21 cellular contexts compared by ENCODE assay signal in the genomic region with DNA sequence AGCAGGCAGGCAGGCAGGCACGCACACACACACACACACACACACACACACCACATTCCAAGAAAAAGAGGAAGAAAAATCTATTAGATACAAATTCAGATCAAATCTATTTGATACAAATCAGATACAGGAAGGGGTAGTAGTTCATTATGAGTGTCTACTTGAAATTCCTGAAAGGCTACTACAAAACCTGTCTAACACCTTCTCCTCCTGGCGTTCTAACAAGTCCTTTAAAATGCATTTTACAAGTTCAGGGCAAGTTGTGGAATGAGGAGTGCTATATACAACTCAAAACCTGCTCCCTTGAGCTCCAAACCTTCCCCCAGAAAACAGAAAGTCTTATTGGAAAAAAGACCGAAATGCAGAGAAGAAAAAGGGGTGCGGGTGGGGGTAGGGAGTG. TPM values are rescaled to one million over a fixed set of nuclear protein-coding genes. Genes with fewer than 3 reads are reported as not detected.
DNase-seq lines count a peak whose midpoint lies in the region; ATAC-seq and TF ChIP-seq lines count a peak whose summit lies in the region.
"Had no signal": no experiment of that assay in that cellular context is flagged by ENCODE, and none has a peak within 500 bp of the region (broad histone marks: within the 10 kb centered on the region; RNA-seq: fewer than 3 reads in every experiment).

No MANE protein-coding gene starts in this region.

- no TSS peak for BruUV-seq in PC-3 (replicated peaks; lab: Mats Ljungman, UMichigan)

- H3K4me3 Mint-ChIP-seq in activated CD8-positive, alpha-beta T cell treated with anti-CD3 and anti-CD28 coated beads for 36 hours = no peak overlapping the region
- H3K4me3 Mint-ChIP-seq: activated naive CD4-positive, alpha-beta T cell treated with anti-CD3 and anti-CD28 coated beads, Interleukin-2, amount 50 U/mL, for 24 hours; CD4-positive, CD25-positive, alpha-beta regulatory T cell; IgD-negative memory B cell; nephron had no signal

- H3K9me3 ChIP-seq in PC-3 (ENCODE audit: low read length) = no peaks in the 10 kb centered on the region
- H3K9me3 ChIP-seq in mucosa of descending colon = no peaks in the 10 kb centered on the region
- H3K9me3 ChIP-seq: psoas muscle, thoracic aorta had no signal

- DNase-seq in ELF-1 (ENCODE audit: low read depth, low spot score) (peak; percentile 25), PC-3 (peak; percentile 74), epithelial cell of prostate (ENCODE audit: low read depth, low spot score) (peak; percentile 40), mucosa of descending colon (no peak), SK-N-DZ (ENCODE audit: low spot score) (no peak), mesenteric fat pad (ENCODE audit: low spot score) (no peak), GDM1 (lab: John Stamatoyannopoulos, UW) (no peak)
- DNase-seq in activated CD8-positive, alpha-beta T cell treated with anti-CD3 and anti-CD28 coated beads for 36 hours = no peak
- DNase-seq: ACHN; activated CD4-positive, alpha-beta T cell treated with anti-CD3 and anti-CD28 coated beads, Interleukin-2, amount 50 U/mL, for 48 hours; NCI-H187 treated with DMSO at 0.1 percent for 48 hours; NCI-H524; psoas muscle; SHP77; spleen; WERI-Rb-1 had no signal

- peak overlapping the region; percentile 60 for H3K4me2 ChIP-seq in PC-3 (ENCODE audit: low read length)

- no peaks in the 10 kb centered on the region for H3K27me3 ChIP-seq in PC-3 (ENCODE audit: low read length)
- H3K27me3 ChIP-seq: spleen had no signal

- H4K20me1 ChIP-seq in PC-3 (ENCODE audit: low read length) = no peaks in the 10 kb centered on the region

- no peak overlapping the region for H3K27ac Mint-ChIP-seq in activated CD8-positive, alpha-beta T cell treated with anti-CD3 and anti-CD28 coated beads for 36 hours
- H3K27ac Mint-ChIP-seq: activated naive CD4-positive, alpha-beta T cell treated with anti-CD3 and anti-CD28 coated beads, Interleukin-2, amount 50 U/mL, for 24 hours; CD4-positive, CD25-positive, alpha-beta regulatory T cell; IgD-negative memory B cell; nephron had no signal

- peak overlapping the region; percentile 16; the same call in 1 of the 2 replicates for H3K4me3 ChIP-seq in PC-3 (ENCODE audit: low read length)
- H3K4me3 ChIP-seq in mucosa of descending colon = no peak overlapping the region
- H3K4me3 ChIP-seq: psoas muscle, spleen, thoracic aorta had no signal

- H2AFZ ChIP-seq in PC-3 (ENCODE audit: low read length) = peak overlapping the region; percentile 23; the same call in 1 of the 2 replicates

- H3F3A ChIP-seq in PC-3 (ENCODE audit: low read length, unreplicated experiment) = no peaks in the 10 kb centered on the region

- no peak overlapping the region for H3K9ac ChIP-seq in PC-3 (ENCODE audit: low read length)

- intact Hi-C loops in PC-3 (cut with micrococcal nuclease) (loop anchor here (2.0 to 5.0 kb wide), 2 partner anchors 33 to 74 kb away; no protein-coding TSS in a partner anchor), mucosa of descending colon (cut with DNase I, micrococcal nuclease) (no loop called here)
- intact Hi-C loops in activated CD8-positive, alpha-beta T cell treated with anti-CD3 and anti-CD28 coated beads for 36 hours (cut with micrococcal nuclease) = no loop called here

- TF ChIP-seq CTCF in PC-3 (conservative IDR thresholded peaks at IDR 0.05; ENCODE audit: low read depth, low read length) (no peak), mucosa of descending colon (IDR thresholded peaks at IDR 0.05) (no peak)
- no peak for TF ChIP-seq CTCF in activated CD8-positive, alpha-beta T cell treated with anti-CD3 and anti-CD28 coated beads for 36 hours (IDR thresholded peaks at IDR 0.05)

- no peaks in the 10 kb centered on the region for H3K79me2 ChIP-seq in PC-3 (ENCODE audit: low read length)

- H3K4me1 ChIP-seq in PC-3 (ENCODE audit: insufficient read depth, low read length) = peaks cover 28% of the 10 kb centered on the region
- H3K4me1 ChIP-seq in mucosa of descending colon (ENCODE audit: low read depth) = peaks cover 19% of the 10 kb centered on the region
- H3K4me1 ChIP-seq: spleen had no signal

- H3K9me2 ChIP-seq in PC-3 (replicated peaks; ENCODE audit: low read length) = no peaks in the 10 kb centered on the region

- H3K27ac ChIP-seq in PC-3 (ENCODE audit: low read length) = peak overlapping the region; percentile 26
- peak overlapping the region; percentile 88 for H3K27ac ChIP-seq in epithelial cell of prostate
- H3K27ac ChIP-seq: psoas muscle, spleen, thoracic aorta, WERI-Rb-1 had no signal

- no peaks in the 10 kb centered on the region for H3K27me3 Mint-ChIP-seq in activated CD8-positive, alpha-beta T cell treated with anti-CD3 and anti-CD28 coated beads for 36 hours
- H3K27me3 Mint-ChIP-seq: activated naive CD4-positive, alpha-beta T cell treated with anti-CD3 and anti-CD28 coated beads, Interleukin-2, amount 50 U/mL, for 24 hours; CD4-positive, CD25-positive, alpha-beta regulatory T cell; IgD-negative memory B cell had no signal

- no peaks in the 10 kb centered on the region for H3K36me3 ChIP-seq in PC-3 (ENCODE audit: low read depth, low read length)
- no peaks in the 10 kb centered on the region for H3K36me3 ChIP-seq in mucosa of descending colon (ENCODE audit: low read depth)
- H3K36me3 ChIP-seq: spleen, thoracic aorta, WERI-Rb-1 had no signal

- H3K36me3 Mint-ChIP-seq in activated CD8-positive, alpha-beta T cell treated with anti-CD3 and anti-CD28 coated beads for 36 hours (ENCODE audit: low read depth) = no peaks in the 10 kb centered on the region
- H3K36me3 Mint-ChIP-seq: CD4-positive, CD25-positive, alpha-beta regulatory T cell; IgD-negative memory B cell had no signal

- no peaks in the 10 kb centered on the region for H3K9me3 Mint-ChIP-seq in activated CD8-positive, alpha-beta T cell treated with anti-CD3 and anti-CD28 coated beads for 36 hours
- H3K9me3 Mint-ChIP-seq: CD4-positive, CD25-positive, alpha-beta regulatory T cell had no signal

- CTCF ChIA-PET in PC-3 (lab: Charles Lee) = interaction anchor here (0.6 kb wide), 1 partner anchor 126 kb away, joined by 3 read pairs; no protein-coding TSS in a partner anchor
- CTCF ChIA-PET in activated CD8-positive, alpha-beta T cell treated with anti-CD3 and anti-CD28 coated beads for 36 hours (lab: Charles Lee) = no interaction called here

- peak; percentile 58 for ATAC-seq in PC-3
- ATAC-seq in mucosa of descending colon = peak; percentile 50
- no peak for ATAC-seq in activated CD8-positive, alpha-beta T cell treated with anti-CD3 and anti-CD28 coated beads for 36 hours
- ATAC-seq: psoas muscle had no signal

- no peaks in the 10 kb centered on the region for H3K4me1 Mint-ChIP-seq in activated CD8-positive, alpha-beta T cell treated with anti-CD3 and anti-CD28 coated beads for 36 hours (ENCODE audit: low read depth)
- H3K4me1 Mint-ChIP-seq: activated naive CD4-positive, alpha-beta T cell treated with anti-CD3 and anti-CD28 coated beads, Interleukin-2, amount 50 U/mL, for 24 hours; CD4-positive, CD25-positive, alpha-beta regulatory T cell; IgD-negative memory B cell had no signal

- POLR2A ChIA-PET in PC-3 (lab: Charles Lee; ENCODE audit: unreplicated experiment) = no interaction called here
- POLR2A ChIA-PET in activated CD8-positive, alpha-beta T cell treated with anti-CD3 and anti-CD28 coated beads for 36 hours (lab: Charles Lee) = no interaction called here

RNA-seq across cellular contexts. Expression of a gene that starts 0.5 kb away (rescaled TPM):
- total RNA-seq in PC-3 (2014; rRNA removed) (12.0 and 13.7 TPM in 2 replicates), mucosa of descending colon (10 to 100 TPM; 44.2 to 95.5 (median 62.0) TPM), mesenteric fat pad (17.1 TPM)
- total RNA-seq in activated CD8-positive, alpha-beta T cell treated with anti-CD3 and anti-CD28 coated beads for 36 hours = 1 to 10 TPM; 6.6 to 6.7 TPM
- 3.4 and 3.6 TPM in 2 replicates for polyA plus RNA-seq in SK-N-DZ (2014; cell fraction: cytosol; rRNA removed)
- polyA plus RNA-seq in SK-N-DZ (2014; cell fraction: nucleus; rRNA removed) = 4.0 and 7.6 TPM in 2 replicates

Comparison
In these comparisons a context has a peak if more than half of its experiments do, and no peak if none do; other contexts are left out.
1. DNase-seq: peak in ELF-1 (single experiment), PC-3 (single experiment) and epithelial cell of prostate (single experiment); none in mucosa of descending colon (0 of 3), activated CD8-positive, alpha-beta T cell treated with anti-CD3 and anti-CD28 coated beads for 36 hours (single experiment), SK-N-DZ (single experiment), mesenteric fat pad (single experiment) and GDM1 (single experiment).